In the genomic region with DNA sequence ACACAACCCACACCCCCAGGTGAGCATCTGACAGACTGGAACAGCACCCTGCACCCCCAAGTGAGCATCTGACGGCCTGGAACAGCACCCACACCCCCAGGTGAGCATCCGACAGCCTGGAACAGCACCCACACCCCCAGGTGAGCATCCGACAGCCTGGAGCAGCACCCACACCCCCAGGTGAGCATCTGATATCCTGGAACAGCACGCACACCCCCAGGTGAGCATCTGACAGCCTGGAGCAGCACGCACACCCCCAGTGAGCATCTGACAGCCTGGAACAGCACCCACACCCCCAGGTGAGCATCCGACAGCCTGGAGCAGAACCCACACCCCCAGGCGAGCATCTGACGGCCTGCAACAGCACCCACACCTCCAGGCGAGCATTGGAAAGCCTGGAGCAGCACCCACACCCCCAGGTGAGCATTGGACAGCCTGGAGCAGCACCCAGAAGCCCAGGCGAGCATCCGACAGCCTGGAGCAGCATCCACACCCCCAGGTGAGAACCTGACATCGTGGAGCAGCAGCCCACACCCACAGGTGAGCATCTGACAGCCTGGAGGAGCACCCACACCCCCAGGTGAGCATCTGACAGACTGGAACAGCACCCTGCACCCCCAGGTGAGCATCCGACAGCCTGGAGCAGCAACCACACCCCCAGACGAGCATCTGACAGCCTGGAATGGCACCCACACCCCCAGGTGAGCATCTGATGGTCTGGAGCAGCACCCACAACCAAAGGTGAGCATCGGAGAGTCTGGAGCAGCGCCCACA, we compare ENCODE assay signal across 3 cellular contexts. TPM values are rescaled to one million over a fixed set of nuclear protein-coding genes. Genes with fewer than 3 reads are reported as not detected.
"Had no signal": no experiment of that assay in that cellular context is flagged by ENCODE, and none has a peak within 500 bp of the region (broad histone marks: within the 10 kb centered on the region; RNA-seq: fewer than 3 reads in every experiment).

No MANE protein-coding gene starts in this region.

RNA-seq across cellular contexts. Expression of gene MMEL1, which starts 19.5 kb away (rescaled TPM):
- total RNA-seq: ascending aorta, osteocyte, WTC11 had no signal
